1 cellular context compared by ENCODE assay signal in genomic region chr1:97192872-97193572, GRCh38.
TF ChIP-seq lines count a peak whose summit lies in the region.

No MANE protein-coding gene starts in this region.

TF ChIP-seq in H1, 55 proteins besides CTCF, POLR2A, EP300 and RAD21 (continued from another document):
- TF ChIP-seq CHD7 (IDR thresholded peaks at IDR 0.05; ENCODE audit: insufficient replicate concordance, low read length) (no peak), CEBPB (IDR thresholded peaks at IDR 0.05; ENCODE audit: low read depth, low read length) (no peak), HDAC2 (IDR thresholded peaks at IDR 0.05; ENCODE audit: borderline replicate concordance in 1 of 2, low read depth in 2 of 2, low read length in 2 of 2) (no peak), MAX (IDR thresholded peaks at IDR 0.05) (no peak), JUND (IDR thresholded peaks at IDR 0.05; ENCODE audit: low read length) (no peak), NRF1 (IDR thresholded peaks at IDR 0.05; ENCODE audit: low read depth, low read length) (no peak), TAF1 (IDR thresholded peaks at IDR 0.05; ENCODE audit: low read depth, low read length) (no peak), SP1 (IDR thresholded peaks at IDR 0.05; ENCODE audit: low read depth, low read length) (no peak), EZH2 (IDR thresholded peaks at IDR 0.05; ENCODE audit: low read depth, low read length, severe bottlenecking) (no peak), CHD2 (IDR thresholded peaks at IDR 0.05; ENCODE audit: low read length) (no peak), KDM4A (IDR thresholded peaks at IDR 0.05; ENCODE audit: low read depth, low read length, severe bottlenecking) (no peak)
TF ChIP-seq in H1: peak in this region for 0.
